Comparison of ENCODE assay signal across 15 cellular contexts in genomic region chr11:74673956-74674355, GRCh38. TPM values are rescaled to one million over a fixed set of nuclear protein-coding genes. Genes with fewer than 3 reads are reported as not detected.
A peak's percentile ranks its signal among the peaks of the same experiment; 100 is the strongest.
DNase-seq lines count a peak whose midpoint lies in the region; ATAC-seq and TF ChIP-seq lines count a peak whose summit lies in the region.
"Had no signal": no experiment of that assay in that cellular context is flagged by ENCODE, and none has a peak within 500 bp of the region (broad histone marks: within the 10 kb centered on the region; RNA-seq: fewer than 3 reads in every experiment).

No MANE protein-coding gene starts in this region.

- peak overlapping the region; percentile 10 to 89 (median 79) for H3K27ac ChIP-seq in stomach
- H3K27ac ChIP-seq in CD4-positive, alpha-beta T cell (ENCODE audit: low read depth, low read length) = no peak overlapping the region

- H3K27ac Mint-ChIP-seq in MCF 10A (ENCODE audit: low read depth, unreplicated experiment) = peak overlapping the region; percentile 73
- H3K27ac Mint-ChIP-seq in CD4-positive, alpha-beta T cell = no peak overlapping the region
- H3K27ac Mint-ChIP-seq: activated naive CD4-positive, alpha-beta T cell treated with anti-CD3 and anti-CD28 coated beads for 36 hours; stimulated activated naive CD8-positive, alpha-beta T cell treated with anti-CD3 and anti-CD28 coated beads, Interleukin-15, amount 100 ng/mL, for 72 hours had no signal

- no peak for TF ChIP-seq EP300 in stomach (IDR thresholded peaks at IDR 0.05)

- H3K36me3 ChIP-seq in stomach (no peaks in the 10 kb centered on the region), H7 (replicated peaks; ENCODE audit: control insufficient read depth, insufficient read depth, low read length) (no peaks in the 10 kb centered on the region)

- H3K4me3 ChIP-seq in stomach (no peak overlapping the region), H7 (ENCODE audit: insufficient read depth, low read depth, low read length) (no peak overlapping the region)
- H3K4me3 ChIP-seq: skin epidermis had no signal

- intact Hi-C loops in MCF 10A (cut with micrococcal nuclease) = no loop called here
- intact Hi-C loops in stomach (cut with DNase I; ENCODE audit: low total_unique reads) = no loop called here
- intact Hi-C loops in CD4-positive, alpha-beta T cell (cut with DNase I, micrococcal nuclease) = no loop called here

- BruUV-seq in MCF 10A (replicated peaks; lab: Mats Ljungman, UMichigan) = no TSS peak

- peaks cover 0 to 21% (median 13%) of the 10 kb centered on the region in 4 donors for H3K4me1 ChIP-seq in stomach

- H3K4me3 Mint-ChIP-seq in MCF 10A (ENCODE audit: unreplicated experiment) = no peak overlapping the region
- H3K4me3 Mint-ChIP-seq in CD4-positive, alpha-beta T cell = no peak overlapping the region
- H3K4me3 Mint-ChIP-seq: activated naive CD4-positive, alpha-beta T cell treated with anti-CD3 and anti-CD28 coated beads for 36 hours; naive B cell; stimulated activated naive CD8-positive, alpha-beta T cell treated with anti-CD3 and anti-CD28 coated beads, Interleukin-15, amount 100 ng/mL, for 72 hours had no signal

- H3K27me3 ChIP-seq in stomach (no peaks in the 10 kb centered on the region), H7 (ENCODE audit: control insufficient read depth, insufficient read depth, low read length) (no peaks in the 10 kb centered on the region)
- H3K27me3 ChIP-seq in CD4-positive, alpha-beta T cell (ENCODE audit: control insufficient read depth, insufficient read depth, low read length) = no peaks in the 10 kb centered on the region

- TF ChIP-seq CTCF in MCF 10A (IDR thresholded peaks at IDR 0.05; ENCODE audit: unreplicated experiment) = no peak
- TF ChIP-seq CTCF in stomach (IDR thresholded peaks at IDR 0.05) = no peak
- no peak for TF ChIP-seq CTCF in CD4-positive, alpha-beta T cell (IDR thresholded peaks at IDR 0.05)

- ATAC-seq in CD4-positive, alpha-beta T cell (ENCODE audit: poor library complexity) = no peak
- ATAC-seq: stimulated activated naive CD8-positive, alpha-beta T cell treated with anti-CD3 and anti-CD28 coated beads, Interleukin-15, amount 100 ng/mL, for 72 hours had no signal

- no peaks in the 10 kb centered on the region for H3K9me3 ChIP-seq in stomach
- H3K9me3 ChIP-seq in CD4-positive, alpha-beta T cell (ENCODE audit: control insufficient read depth, low read length) = no peaks in the 10 kb centered on the region

- DNase-seq in LHCN-M2 (ENCODE audit: low read depth) = peak; percentile 15
- no peak for DNase-seq in MCF 10A (ENCODE audit: unreplicated experiment)
- DNase-seq in midbrain (lab: John Stamatoyannopoulos, UW) = peak; percentile 58
- DNase-seq in stomach = no peak
- no peak for DNase-seq in H7
- no peak for DNase-seq in 8988T
- DNase-seq in NCI-H446 treated with DMSO at 0.1 percent for 48 hours (lab: John Stamatoyannopoulos, UW) = no peak
- DNase-seq in CD4-positive, alpha-beta T cell = no peak
- DNase-seq: activated naive CD4-positive, alpha-beta T cell treated with anti-CD3 and anti-CD28 coated beads for 36 hours; DMS53; naive B cell; NCI-H1092; stimulated activated naive CD8-positive, alpha-beta T cell treated with anti-CD3 and anti-CD28 coated beads, Interleukin-15, amount 100 ng/mL, for 72 hours had no signal

- no peaks in the 10 kb centered on the region for H3K36me3 Mint-ChIP-seq in MCF 10A (ENCODE audit: insufficient read depth, unreplicated experiment)
- H3K36me3 Mint-ChIP-seq in CD4-positive, alpha-beta T cell (ENCODE audit: low read depth) = no peaks in the 10 kb centered on the region

- POLR2A ChIA-PET in MCF 10A (lab: Yijun Ruan, JAX) = no interaction called here
- POLR2A ChIA-PET in CD4-positive, alpha-beta T cell (lab: Charles Lee) = no interaction called here

- H3K27me3 Mint-ChIP-seq in MCF 10A (ENCODE audit: insufficient read depth, unreplicated experiment) = no peaks in the 10 kb centered on the region
- no peaks in the 10 kb centered on the region for H3K27me3 Mint-ChIP-seq in CD4-positive, alpha-beta T cell
- H3K27me3 Mint-ChIP-seq: naive B cell; stimulated activated naive CD8-positive, alpha-beta T cell treated with anti-CD3 and anti-CD28 coated beads, Interleukin-15, amount 100 ng/mL, for 72 hours had no signal

- CTCF ChIA-PET in MCF 10A (lab: Yijun Ruan, JAX) = interaction anchor here (0.7 to 1.5 kb wide), 4 partner anchors 20 to 650 kb away, joined by 3 to 6 read pairs (median 3); no protein-coding TSS in a partner anchor
- CTCF ChIA-PET in CD4-positive, alpha-beta T cell (lab: Charles Lee) = no interaction called here

- H3K4me1 Mint-ChIP-seq in MCF 10A (ENCODE audit: insufficient read depth, unreplicated experiment) = peaks cover 20% of the 10 kb centered on the region
- no peaks in the 10 kb centered on the region for H3K4me1 Mint-ChIP-seq in CD4-positive, alpha-beta T cell (ENCODE audit: low read depth)
- H3K4me1 Mint-ChIP-seq: stimulated activated naive CD8-positive, alpha-beta T cell treated with anti-CD3 and anti-CD28 coated beads, Interleukin-15, amount 100 ng/mL, for 72 hours had no signal

- H3K9me3 Mint-ChIP-seq in MCF 10A (ENCODE audit: unreplicated experiment) = no peaks in the 10 kb centered on the region
- no peaks in the 10 kb centered on the region for H3K9me3 Mint-ChIP-seq in CD4-positive, alpha-beta T cell
- H3K9me3 Mint-ChIP-seq: activated naive CD4-positive, alpha-beta T cell treated with anti-CD3 and anti-CD28 coated beads for 36 hours; stimulated activated naive CD8-positive, alpha-beta T cell treated with anti-CD3 and anti-CD28 coated beads, Interleukin-15, amount 100 ng/mL, for 72 hours had no signal

- TF ChIP-seq POLR2A in stomach (IDR thresholded peaks at IDR 0.05) = no peak

- WGBS in stomach, 5 donors = 83 to 88% (median 85%) methylated on average over 6 of the region's 6 CpGs

RNA-seq across cellular contexts. Expression of gene CHRDL2, which starts 57.3 kb away (rescaled TPM):
- total RNA-seq in LHCN-M2 (2014; rRNA removed) = not detected in 2 replicates
- polyA plus RNA-seq in LHCN-M2 (2012) = not detected
- total RNA-seq in MCF 10A (2022) = not detected in 2 replicates
- 10 to 100 TPM in 2 of 5 donors, 1 to 10 TPM in 2, under 1 TPM in 1; 0.92 to 14.6 (median 7.2) TPM for total RNA-seq in stomach
- polyA plus RNA-seq in stomach = 10 to 100 TPM in 1 of 3 donors, 1 to 10 TPM in 1, not detected in 1; 5.4 to 38.4 TPM
- total RNA-seq in H7 (2014; rRNA removed; shearing (Covaris generic)) = not detected in 2 replicates
- total RNA-seq in CD4-positive, alpha-beta T cell = not detected
- total RNA-seq: activated naive CD4-positive, alpha-beta T cell treated with anti-CD3 and anti-CD28 coated beads for 36 hours; bronchial epithelial cell had no signal

Comparison
In these comparisons a context has a peak if more than half of its experiments do, and no peak if none do; other contexts are left out.
1. DNase-seq: peak in LHCN-M2 (single experiment) and midbrain (single experiment); none in MCF 10A (single experiment), stomach (single experiment), H7 (single experiment), 8988T (single experiment), NCI-H446 treated with DMSO at 0.1 percent for 48 hours (single experiment) and CD4-positive, alpha-beta T cell (0 of 10).